Comparison of ENCODE assay signal across 9 cellular contexts in the genomic region with DNA sequence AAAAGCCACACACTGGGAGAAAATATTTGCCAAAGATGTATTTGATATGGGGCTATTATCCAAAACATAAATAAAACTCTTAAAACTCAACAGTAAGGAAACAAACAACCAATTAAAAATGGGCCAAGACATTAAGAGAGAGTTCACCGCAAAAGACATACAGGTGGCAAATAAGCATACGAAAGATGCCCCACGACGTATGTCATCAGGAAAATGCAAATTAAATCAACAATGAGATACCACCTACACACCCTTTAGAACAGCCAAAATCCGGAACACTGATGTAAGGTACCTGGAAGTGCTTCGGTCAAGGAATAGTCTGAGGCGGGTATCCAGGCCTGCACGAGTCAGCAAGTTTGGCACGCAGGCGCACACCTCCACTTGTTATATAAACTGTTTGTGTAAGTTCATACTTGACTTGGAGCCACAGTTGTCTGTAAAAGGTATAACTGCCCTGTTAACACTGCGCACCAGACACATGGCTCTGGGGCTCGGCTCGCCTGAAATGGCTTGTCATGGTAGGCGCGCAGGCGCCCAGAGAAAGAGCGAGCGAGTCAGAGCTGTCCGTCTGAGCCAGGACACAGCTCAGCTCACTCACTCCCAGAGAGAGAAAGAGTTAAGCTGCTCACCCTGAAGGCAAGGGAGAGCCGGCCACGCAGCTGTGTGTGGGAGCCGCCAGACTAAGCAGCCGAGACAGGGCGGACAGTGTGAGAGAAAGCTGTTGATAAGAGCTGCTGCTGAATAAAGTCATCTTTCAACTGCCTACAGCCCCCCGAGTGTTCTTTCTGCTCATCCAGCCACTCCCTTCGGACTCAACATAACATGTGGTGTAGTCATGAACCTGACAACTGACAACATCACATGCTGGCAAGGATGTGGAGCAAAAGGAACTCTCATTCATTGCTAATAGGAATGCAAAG.
DNase-seq lines count a peak whose midpoint lies in the region; ATAC-seq and TF ChIP-seq lines count a peak whose summit lies in the region.
"Had no signal": no experiment of that assay in that cellular context is flagged by ENCODE, and none has a peak within 500 bp of the region (broad histone marks: within the 10 kb centered on the region; RNA-seq: fewer than 3 reads in every experiment).

No MANE protein-coding gene starts in this region.

- H3K4me1 ChIP-seq in body of pancreas (no peaks in the 10 kb centered on the region), skeletal muscle tissue (ENCODE audit: control insufficient read depth in 3 of 3, insufficient read depth in 3 of 3, low read length in 3 of 3) (peaks cover 3 to 6% (median 4%) of the 10 kb centered on the region in 3 donors)

- no peaks in the 10 kb centered on the region for H3K4me1 Mint-ChIP-seq in stimulated activated naive B cell treated with anti-CD40 and anti-IgM and Interleukin-4, amounts not matched to agents 10 μg/mL and 1 μg/mL and 100 μg/mL, for 72 hours

- H3K27ac ChIP-seq in body of pancreas (peak overlapping the region in 1 of 4 donors; percentile 47), skeletal muscle tissue (ENCODE audit: low read depth, low read length) (peak overlapping the region; percentile 95)

- no peaks in the 10 kb centered on the region for H3K36me3 Mint-ChIP-seq in stimulated activated naive B cell treated with anti-CD40 and anti-IgM and Interleukin-4, amounts not matched to agents 10 μg/mL and 1 μg/mL and 100 μg/mL, for 72 hours
- H3K36me3 Mint-ChIP-seq: activated naive CD8-positive, alpha-beta T cell had no signal

- H3K27me3 Mint-ChIP-seq in stimulated activated naive B cell treated with anti-CD40 and anti-IgM and Interleukin-4, amounts not matched to agents 10 μg/mL and 1 μg/mL and 100 μg/mL, for 72 hours = peaks cover 6 to 13% of the 10 kb centered on the region in 2 donors

- H3K9me3 Mint-ChIP-seq in stimulated activated naive B cell treated with anti-CD40 and anti-IgM and Interleukin-4, amounts not matched to agents 10 μg/mL and 1 μg/mL and 100 μg/mL, for 72 hours = peaks cover 0 to 3% of the 10 kb centered on the region in 2 donors

- TF ChIP-seq CTCF in body of pancreas (IDR thresholded peaks at IDR 0.05) = no peak

- H3K4me3 Mint-ChIP-seq in stimulated activated naive B cell treated with anti-CD40 and anti-IgM and Interleukin-4, amounts not matched to agents 10 μg/mL and 1 μg/mL and 100 μg/mL, for 72 hours = no peak overlapping the region
- H3K4me3 Mint-ChIP-seq: activated naive CD8-positive, alpha-beta T cell had no signal

- H3K9me3 ChIP-seq in body of pancreas (no peaks in the 10 kb centered on the region), skeletal muscle tissue (ENCODE audit: control insufficient read depth in 3 of 3, low read length in 3 of 3) (no peaks in the 10 kb centered on the region)

- peak in 2 of 3 donors; percentile 27 to 40 for TF ChIP-seq POLR2A in body of pancreas (IDR thresholded peaks at IDR 0.05)

- peak; percentile 16 for DNase-seq in HCEC 1CT
- peak; percentile 48 to 64 (median 60) for DNase-seq in body of pancreas
- DNase-seq in islet precursor cell = peak; percentile 78
- DNase-seq in GM19240 (ENCODE audit: insufficient read length, low spot score) = no peak
- DNase-seq in stimulated activated naive B cell treated with anti-CD40 and anti-IgM and Interleukin-4, amounts not matched to agents 10 μg/mL and 1 μg/mL and 100 μg/mL, for 72 hours = no peak

- H3K4me3 ChIP-seq in body of pancreas (no peak overlapping the region), skeletal muscle tissue (ENCODE audit: low read length in 3 of 3) (peak overlapping the region; percentile 54 to 65 (median 64))

- WGBS in body of pancreas, 2 donors = 60 to 70% methylated on average over 26 of the region's 26 CpGs

- no peak overlapping the region for H3K27ac Mint-ChIP-seq in stimulated activated naive B cell treated with anti-CD40 and anti-IgM and Interleukin-4, amounts not matched to agents 10 μg/mL and 1 μg/mL and 100 μg/mL, for 72 hours
- H3K27ac Mint-ChIP-seq: activated naive CD8-positive, alpha-beta T cell had no signal

- peak overlapping the region; percentile 7 to 82 (median 74) for H3K9ac ChIP-seq in skeletal muscle tissue (ENCODE audit: low read depth in 1 of 3, low read length in 3 of 3)

- H3K36me3 ChIP-seq in body of pancreas (replicated peaks in 1 of 2; ENCODE audit: insufficient read depth in 1 of 2, low read depth in 2 of 2) (no peaks in the 10 kb centered on the region), skeletal muscle tissue (ENCODE audit: control insufficient read depth in 3 of 3, insufficient read depth in 3 of 3, low read length in 3 of 3) (no peaks in the 10 kb centered on the region)

- intact Hi-C loops in body of pancreas (cut with DNase I) = no loop called here

- ATAC-seq in body of pancreas (peak; percentile 53), GM21515 (IDR thresholded peaks at IDR 0.05; ENCODE audit: unreplicated experiment) (no peak), HG02623 (IDR thresholded peaks at IDR 0.05; ENCODE audit: unreplicated experiment) (no peak)
- ATAC-seq in stimulated activated naive B cell treated with anti-CD40 and anti-IgM and Interleukin-4, amounts not matched to agents 10 μg/mL and 1 μg/mL and 100 μg/mL, for 72 hours (replicated peaks) = no peak

- H3K27me3 ChIP-seq in body of pancreas = no peaks in the 10 kb centered on the region
- H3K27me3 ChIP-seq in skeletal muscle tissue (ENCODE audit: control insufficient read depth in 3 of 3, insufficient read depth in 3 of 3, low read length in 3 of 3) = no peaks in the 10 kb centered on the region

Comparison
In these comparisons a context has a peak if more than half of its experiments do, and no peak if none do; other contexts are left out.
1. DNase-seq: peak in HCEC 1CT (single experiment), body of pancreas (4 of 4) and islet precursor cell (single experiment); none in GM19240 (single experiment) and stimulated activated naive B cell treated with anti-CD40 and anti-IgM and Interleukin-4, amounts not matched to agents 10 μg/mL and 1 μg/mL and 100 μg/mL, for 72 hours (single experiment).
2. H3K4me3 ChIP-seq: peak in skeletal muscle tissue (3 of 3); none in body of pancreas (0 of 2).